1 cellular context compared by ENCODE assay signal in genomic region chr6:35719830-35720733, GRCh38.
TF ChIP-seq lines count a peak whose summit lies in the region.

No MANE protein-coding gene starts in this region.

TF ChIP-seq in GM12878, 131 proteins besides CTCF, POLR2A, EP300 and RAD21 (continues in another document):
- TF ChIP-seq BCL3 (IDR thresholded peaks at IDR 0.05; ENCODE audit: borderline replicate concordance, insufficient read depth, low read depth, low read length, poor library complexity, severe bottlenecking) (peak; percentile 24), POLR2AphosphoS5 (IDR thresholded peaks at IDR 0.05; ENCODE audit: low read length) (0 out of 2 replicates have a peak, but pooled peaks have one; percentile 17), RELB (IDR thresholded peaks at IDR 0.05; ENCODE audit: low read depth) (peak; percentile 97), ZNF687 (IDR thresholded peaks at IDR 0.05) (peak; percentile 48; the same call in 1 of the 2 replicates), MTA2 (IDR thresholded peaks at IDR 0.05; ENCODE audit: low read depth) (peak; percentile 72), SPI1 (IDR thresholded peaks at IDR 0.05; ENCODE audit: borderline replicate concordance, insufficient read depth, low read depth, low read length) (peak; percentile 99), CBX3 (IDR thresholded peaks at IDR 0.05; ENCODE audit: borderline replicate concordance, low read depth) (no peak), IKZF2 (IDR thresholded peaks at IDR 0.05) (peak; percentile 93; a peak in 3 of 4 replicates), SMARCA5 (IDR thresholded peaks at IDR 0.05) (0 out of 2 replicates have a peak, but pooled peaks have one; percentile 55), ATF7 (IDR thresholded peaks at IDR 0.05; ENCODE audit: low read depth) (peak; percentile 44; the same call in 1 of the 2 replicates), SMC3 (IDR thresholded peaks at IDR 0.05; ENCODE audit: borderline replicate concordance, low read length) (0 out of 2 replicates have a peak, but pooled peaks have one; percentile 11), LARP7 (IDR thresholded peaks at IDR 0.05) (peak; percentile 79; the same call in 1 of the 2 replicates), SP1 (IDR thresholded peaks at IDR 0.05; ENCODE audit: low read depth, low read length) (peak; percentile 64), BACH1 (IDR thresholded peaks at IDR 0.05; ENCODE audit: borderline replicate concordance) (0 out of 2 replicates have a peak, but pooled peaks have one; percentile 27), TCF12 (IDR thresholded peaks at IDR 0.05; ENCODE audit: low read depth, low read length) (peak; percentile 82), NFYA (IDR thresholded peaks at IDR 0.05; ENCODE audit: borderline replicate concordance, low read depth, low read length) (no peak), MYB (IDR thresholded peaks at IDR 0.05; ENCODE audit: borderline replicate concordance, low read depth, low read length) (0 out of 2 replicates have a peak, but pooled peaks have one; percentile 62), PAX5 (IDR thresholded peaks at IDR 0.05; ENCODE audit: borderline replicate concordance, low read depth, low read length) (peak; percentile 59; the same call in 1 of the 2 replicates), BHLHE40 (IDR thresholded peaks at IDR 0.05; ENCODE audit: borderline replicate concordance in 1 of 2, low read depth in 2 of 2, low read length in 1 of 2) (peak; percentile 23 to 77; a peak in 3 of 4 replicates), SRF (IDR thresholded peaks at IDR 0.05; ENCODE audit: low read depth in 2 of 2, low read length in 2 of 2) (0 out of 4 replicates have a peak, but pooled peaks have one; percentile 12 to 30), ETV6 (conservative IDR thresholded peaks at IDR 0.05 in 1 of 2, IDR thresholded peaks at IDR 0.05 in 1 of 2; ENCODE audit: borderline replicate concordance in 1 of 2, low read depth in 1 of 2) (peak in 1 of 2 experiments; percentile 48; a peak in 2 of 4 replicates), ZSCAN29 (IDR thresholded peaks at IDR 0.05) (no peak), PKNOX1 (IDR thresholded peaks at IDR 0.05) (peak; percentile 74), ZNF384 (IDR thresholded peaks at IDR 0.05; ENCODE audit: borderline replicate concordance, low read depth, low read length) (no peak), FOXM1 (IDR thresholded peaks at IDR 0.05; ENCODE audit: low read depth, low read length) (peak; percentile 86), CBFB (IDR thresholded peaks at IDR 0.05; ENCODE audit: low read depth) (peak; percentile 54; the same call in 1 of the 2 replicates), E4F1 (IDR thresholded peaks at IDR 0.05; ENCODE audit: borderline replicate concordance, partially characterized antibody) (no peak), NFXL1 (IDR thresholded peaks at IDR 0.05; ENCODE audit: borderline replicate concordance) (no peak), CEBPZ (IDR thresholded peaks at IDR 0.05; ENCODE audit: low read depth, low read length) (no peak), PBX3 (IDR thresholded peaks at IDR 0.05; ENCODE audit: insufficient replicate concordance, low read depth, low read length) (no peak), ZBTB40 (IDR thresholded peaks at IDR 0.05; ENCODE audit: borderline replicate concordance) (no peak), IKZF1 (conservative IDR thresholded peaks at IDR 0.05) (peak; percentile 97), EGR1 (IDR thresholded peaks at IDR 0.05; ENCODE audit: borderline replicate concordance in 1 of 2, low read depth in 2 of 2, low read length in 2 of 2) (0 out of 3 replicates have a peak, but pooled peaks of 1 of the 2 experiments have one; percentile 4), ZBED1 (IDR thresholded peaks at IDR 0.05; ENCODE audit: borderline replicate concordance) (0 out of 2 replicates have a peak, but pooled peaks have one; percentile 36), MYC (IDR thresholded peaks at IDR 0.05; ENCODE audit: insufficient read depth, insufficient read length, insufficient replicate concordance, low read length, severe bottlenecking) (no peak), IRF4 (IDR thresholded peaks at IDR 0.05; ENCODE audit: low read depth, low read length) (peak; percentile 76; the same call in 1 of the 2 replicates), MTA3 (IDR thresholded peaks at IDR 0.05; ENCODE audit: borderline replicate concordance, low read length) (peak; percentile 25; the same call in 1 of the 2 replicates), BCL11A (IDR thresholded peaks at IDR 0.05; ENCODE audit: low read depth, low read length) (peak; percentile 67), RELA (IDR thresholded peaks at IDR 0.05; ENCODE audit: borderline replicate concordance, partially characterized antibody) (peak; percentile 90)
